Comparison of ENCODE assay signal across 1 cellular context in genomic region chr18:47150824-47151366, GRCh38.
TF ChIP-seq lines count a peak whose summit lies in the region.

No MANE protein-coding gene starts in this region.

TF ChIP-seq in IMR-90, 13 proteins besides CTCF, POLR2A, EP300 and RAD21 (continued from another document):
- no peak for TF ChIP-seq ELK1 (IDR thresholded peaks at IDR 0.05; ENCODE audit: borderline replicate concordance, low read depth, low read length)
